ENCODE assay signal across 1 cellular context in genomic region chr22:39941661-39942060, GRCh38.
TF ChIP-seq lines count a peak whose summit lies in the region.

No MANE protein-coding gene starts in this region.

TF ChIP-seq in K562, 482 proteins besides CTCF, POLR2A, EP300 and RAD21:
- TF ChIP-seq ZBTB40 (IDR thresholded peaks at IDR 0.05) (peak; percentile 82), ZBTB40 (CRISPR knock-in tag; IDR thresholded peaks at IDR 0.05) (no peak), ZNF217 (CRISPR knock-in tag; IDR thresholded peaks at IDR 0.05) (no peak), NFE2 (IDR thresholded peaks at IDR 0.05; ENCODE audit: low read depth) (peak; percentile 46)
